ENCODE assay signal across 8 cellular contexts in the genomic region with DNA sequence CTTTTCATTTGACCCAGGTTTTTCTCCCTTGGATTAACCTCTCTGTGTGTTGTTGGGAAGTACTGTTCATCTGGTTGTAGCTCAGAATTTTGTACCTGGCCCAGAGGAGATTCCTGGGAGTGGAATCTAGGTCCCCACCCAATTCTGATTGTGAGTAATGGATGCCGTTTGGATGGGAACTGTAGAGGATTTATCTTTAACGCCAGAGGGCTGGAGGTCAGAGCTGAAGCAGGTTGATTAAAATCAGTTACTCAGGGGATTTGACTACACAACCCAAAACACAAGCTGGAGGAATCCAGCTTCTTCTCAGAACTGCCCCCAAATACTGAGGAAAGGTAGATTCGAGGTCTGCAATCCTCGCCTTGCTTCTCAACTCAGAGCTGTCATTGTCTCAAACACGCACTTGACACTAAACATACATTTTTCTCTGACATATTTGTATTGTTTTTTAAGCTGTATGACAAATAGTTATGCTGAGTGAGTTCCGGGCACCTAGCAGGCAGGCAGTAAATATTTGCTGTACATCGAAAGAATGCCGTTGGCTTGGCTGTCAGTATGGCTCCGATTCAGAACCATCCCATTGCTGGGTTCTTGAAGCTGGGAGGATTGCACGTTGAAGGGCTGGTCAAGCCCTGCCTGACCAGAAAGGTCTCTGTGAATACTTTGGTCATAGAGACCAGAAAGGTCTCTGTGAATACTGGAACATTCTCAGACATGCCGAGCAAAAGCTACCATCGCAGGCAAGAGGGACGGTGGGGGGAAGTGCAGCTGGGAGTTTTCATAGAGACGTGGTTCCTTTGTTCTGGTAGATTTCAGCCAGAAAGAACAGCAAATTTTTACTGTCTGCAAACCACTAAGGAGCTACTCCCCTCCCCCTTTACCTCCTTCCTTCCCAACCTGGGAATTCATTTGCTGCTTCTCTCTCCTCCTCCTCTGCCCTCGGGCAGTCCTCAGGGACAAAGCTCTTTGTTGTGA.
A peak's percentile ranks its signal among the peaks of the same experiment; 100 is the strongest.
DNase-seq lines count a peak whose midpoint lies in the region; ATAC-seq and TF ChIP-seq lines count a peak whose summit lies in the region.

No MANE protein-coding gene starts in this region.

- no peak for ATAC-seq in GM18909 (IDR thresholded peaks at IDR 0.05; ENCODE audit: poor library complexity, unreplicated experiment)

- H4K20me1 ChIP-seq in neural cell (ENCODE audit: insufficient read depth): no peaks in the 10 kb centered on the region

- no peak for TF ChIP-seq EP300 in neural cell (conservative IDR thresholded peaks at IDR 0.05; ENCODE audit: poor library complexity, severe bottlenecking)

- no peaks in the 10 kb centered on the region for H3K4me1 ChIP-seq in NT2/D1 (ENCODE audit: insufficient read depth, insufficient read length)
- H3K4me1 ChIP-seq in effector memory CD4-positive, alpha-beta T cell (ENCODE audit: control insufficient read depth, insufficient read depth, low read length, poor library complexity, severe bottlenecking): peaks cover 23% of the 10 kb centered on the region

- no peaks in the 10 kb centered on the region for H3F3A ChIP-seq in neural cell (ENCODE audit: insufficient read depth, low read length, poor library complexity, severe bottlenecking)

- peak overlapping the region; percentile 45 for H3K4me3 ChIP-seq in NT2/D1 (ENCODE audit: insufficient read length, low read depth)
- H3K4me3 ChIP-seq in effector memory CD4-positive, alpha-beta T cell (ENCODE audit: insufficient read depth, low read depth, low read length, poor library complexity, severe bottlenecking): peak overlapping the region; percentile 60
- peak overlapping the region; percentile 71 for H3K4me3 ChIP-seq in neural cell (ENCODE audit: low read length)

- H3K4me2 ChIP-seq in neural cell (ENCODE audit: low read length): peak overlapping the region; percentile 73

- H2AFZ ChIP-seq in neural cell (ENCODE audit: low read depth, low read length): no peak overlapping the region

- H3K36me3 ChIP-seq in NT2/D1 (ENCODE audit: insufficient read depth, insufficient read length, low read length) (no peaks in the 10 kb centered on the region), neural cell (ENCODE audit: insufficient read depth, low read length) (no peaks in the 10 kb centered on the region)
- no peaks in the 10 kb centered on the region for H3K36me3 ChIP-seq in effector memory CD4-positive, alpha-beta T cell (ENCODE audit: control insufficient read depth, insufficient read depth, low read length)

- no peaks in the 10 kb centered on the region for H3K79me2 ChIP-seq in neural cell (replicated peaks; ENCODE audit: insufficient read depth, low read length)

- no peak for TF ChIP-seq CTCF in neural cell (IDR thresholded peaks at IDR 0.05; ENCODE audit: poor library complexity, severe bottlenecking)

- no peak for TF ChIP-seq RAD21 in neural cell (conservative IDR thresholded peaks at IDR 0.05)

- H3K9ac ChIP-seq in NT2/D1 (ENCODE audit: insufficient read length, low read depth) (no peak overlapping the region), neural cell (ENCODE audit: low read length) (peak overlapping the region; percentile 78)

- DNase-seq in GM03348 (ENCODE audit: low spot score): peak; percentile 55
- no peak for DNase-seq in NT2/D1 (ENCODE audit: low read depth, low spot score)
- no peak for DNase-seq in effector memory CD4-positive, alpha-beta T cell
- DNase-seq in COLO829 (ENCODE audit: low spot score): no peak
- DNase-seq in NCI-H524 treated with DMSO at 0.1 percent for 48 hours (lab: John Stamatoyannopoulos, UW): no peak
- DNase-seq in T1000 (lab: John Stamatoyannopoulos, UW): no peak

- H3K27ac ChIP-seq in effector memory CD4-positive, alpha-beta T cell (ENCODE audit: insufficient read depth, low read length, poor library complexity, severe bottlenecking): no peak overlapping the region
- no peak overlapping the region for H3K27ac ChIP-seq in neural cell (ENCODE audit: low read length)

- H3K9me2 ChIP-seq in neural cell (ENCODE audit: insufficient read depth, low read length): no peaks in the 10 kb centered on the region

- H3K9me3 ChIP-seq in NT2/D1 (ENCODE audit: insufficient read depth, low read length) (peaks cover 21% of the 10 kb centered on the region; the same call in 1 of the 2 replicates), neural cell (ENCODE audit: low read length) (no peaks in the 10 kb centered on the region)
- H3K9me3 ChIP-seq in effector memory CD4-positive, alpha-beta T cell (ENCODE audit: control insufficient read depth, low read length): no peaks in the 10 kb centered on the region

- H3K27me3 ChIP-seq in NT2/D1 (ENCODE audit: insufficient read depth, insufficient read length) (no peaks in the 10 kb centered on the region), neural cell (ENCODE audit: insufficient read depth, low read depth, low read length) (no peaks in the 10 kb centered on the region)
- H3K27me3 ChIP-seq in effector memory CD4-positive, alpha-beta T cell (replicated peaks; ENCODE audit: control insufficient read depth, insufficient read depth, low read length, poor library complexity, severe bottlenecking): no peaks in the 10 kb centered on the region

TF ChIP-seq in neural cell, 6 proteins besides CTCF, POLR2A, EP300 and RAD21:
- TF ChIP-seq POLR2AphosphoS5 (IDR thresholded peaks at IDR 0.05): peak; percentile 12
- TF ChIP-seq MXI1 (conservative IDR thresholded peaks at IDR 0.05; ENCODE audit: poor library complexity, severe bottlenecking): no peak
